Comparison of ENCODE assay signal across 9 cellular contexts in the genomic region with DNA sequence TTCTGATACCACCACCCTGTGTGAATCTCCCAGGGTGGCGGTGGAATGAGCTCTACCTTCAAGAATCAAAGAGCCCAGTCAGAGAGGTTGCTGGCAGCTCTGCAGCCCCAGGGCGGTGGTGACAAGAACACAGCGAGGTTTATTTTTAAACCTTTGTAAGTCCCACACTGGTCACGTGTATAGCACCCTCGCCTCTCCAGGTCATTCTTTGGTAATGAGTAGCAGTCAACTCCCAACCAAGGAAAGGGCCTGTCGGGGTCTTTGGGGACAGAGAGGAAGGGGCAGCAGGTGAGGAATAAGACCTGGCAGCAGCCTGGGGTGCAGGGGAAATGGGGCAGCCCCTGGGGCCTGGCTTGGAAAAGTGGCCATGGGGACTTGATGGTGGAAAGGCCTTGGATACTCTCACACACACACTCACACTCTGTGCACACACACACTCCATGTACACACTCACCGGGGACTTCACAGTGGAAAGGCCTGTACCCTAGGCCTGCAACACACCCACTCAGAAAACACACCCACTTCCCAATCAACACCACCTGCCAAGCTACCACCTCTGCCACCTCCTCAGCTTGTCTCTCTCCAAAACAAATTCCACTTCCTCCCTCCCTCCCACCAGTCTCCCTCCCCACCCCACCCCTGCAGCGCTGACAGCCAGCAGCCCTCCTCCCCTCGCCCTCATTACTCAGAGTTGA.
DNase-seq lines count a peak whose midpoint lies in the region; ATAC-seq and TF ChIP-seq lines count a peak whose summit lies in the region.
"Had no signal": no experiment of that assay in that cellular context is flagged by ENCODE, and none has a peak within 500 bp of the region (broad histone marks: within the 10 kb centered on the region; RNA-seq: fewer than 3 reads in every experiment).

No MANE protein-coding gene starts in this region.

- no peaks in the 10 kb centered on the region for H3K36me3 ChIP-seq in right atrium auricular region
- peaks cover 0 to 4% (median 2%) of the 10 kb centered on the region in 3 donors for H3K36me3 ChIP-seq in skeletal muscle tissue (ENCODE audit: control insufficient read depth in 3 of 3, insufficient read depth in 3 of 3, low read length in 3 of 3)
- H3K36me3 ChIP-seq: pancreas had no signal

- ATAC-seq in GM18868 (IDR thresholded peaks at IDR 0.05; ENCODE audit: unreplicated experiment) (peak; percentile 37), T-helper 17 cell (no peak), HG03460 (IDR thresholded peaks at IDR 0.05; ENCODE audit: unreplicated experiment) (no peak)
- ATAC-seq: activated naive CD4-positive, alpha-beta T cell treated with anti-CD3 and anti-CD28 coated beads, Interleukin-2, amount 50 U/mL, for 72 hours had no signal

- H3K4me1 ChIP-seq in right atrium auricular region = peaks cover 0 to 52% of the 10 kb centered on the region in 2 donors
- peaks cover 23 to 58% (median 48%) of the 10 kb centered on the region in 3 donors for H3K4me1 ChIP-seq in skeletal muscle tissue (ENCODE audit: control insufficient read depth in 3 of 3, insufficient read depth in 3 of 3, low read length in 3 of 3)
- H3K4me1 ChIP-seq: pancreas had no signal

- peak overlapping the region; percentile 54 for H3K27ac Mint-ChIP-seq in T-helper 17 cell
- H3K27ac Mint-ChIP-seq: activated naive CD4-positive, alpha-beta T cell treated with anti-CD3 and anti-CD28 coated beads, Interleukin-2, amount 50 U/mL, for 72 hours had no signal

- H3K9me3 ChIP-seq in T-helper 17 cell (ENCODE audit: control insufficient read depth, low read length, poor library complexity, severe bottlenecking) = no peaks in the 10 kb centered on the region
- no peaks in the 10 kb centered on the region for H3K9me3 ChIP-seq in right atrium auricular region
- no peaks in the 10 kb centered on the region for H3K9me3 ChIP-seq in skeletal muscle tissue (ENCODE audit: control insufficient read depth in 3 of 3, low read length in 3 of 3)
- H3K9me3 ChIP-seq: pancreas had no signal

- peaks cover 20% of the 10 kb centered on the region for H3K4me1 Mint-ChIP-seq in T-helper 17 cell

- DNase-seq in T-helper 17 cell = no peak
- no peak for DNase-seq in right atrium auricular region (ENCODE audit: low spot score)
- DNase-seq in HCEC 1CT = no peak
- no peak for DNase-seq in NCI-H1417 treated with DMSO at 0.1 percent for 48 hours (lab: John Stamatoyannopoulos, UW)
- DNase-seq: pancreas had no signal

- H3K4me3 Mint-ChIP-seq in T-helper 17 cell = no peak overlapping the region

- peak overlapping the region; percentile 36 to 81 (median 47) for H3K9ac ChIP-seq in skeletal muscle tissue (ENCODE audit: low read depth in 1 of 3, low read length in 3 of 3)

- H3K27ac ChIP-seq in right atrium auricular region (peak overlapping the region; percentile 84 to 87), skeletal muscle tissue (ENCODE audit: low read depth, low read length) (peak overlapping the region; percentile 93)
- H3K27ac ChIP-seq: pancreas had no signal

- H3K27me3 ChIP-seq in right atrium auricular region (no peaks in the 10 kb centered on the region), skeletal muscle tissue (ENCODE audit: control insufficient read depth in 3 of 3, insufficient read depth in 3 of 3, low read length in 3 of 3) (no peaks in the 10 kb centered on the region)
- H3K27me3 ChIP-seq: pancreas had no signal

- H3K36me3 Mint-ChIP-seq in T-helper 17 cell (ENCODE audit: low read depth) = no peaks in the 10 kb centered on the region
- H3K36me3 Mint-ChIP-seq: activated naive CD4-positive, alpha-beta T cell treated with anti-CD3 and anti-CD28 coated beads, Interleukin-2, amount 50 U/mL, for 72 hours had no signal

- TF ChIP-seq CTCF in right atrium auricular region (IDR thresholded peaks at IDR 0.05) = no peak

- H3K4me3 ChIP-seq in right atrium auricular region = no peak overlapping the region
- peak overlapping the region; percentile 38 to 61 (median 47) for H3K4me3 ChIP-seq in skeletal muscle tissue (ENCODE audit: low read length in 3 of 3)
- H3K4me3 ChIP-seq: pancreas had no signal

- no peaks in the 10 kb centered on the region for H3K27me3 Mint-ChIP-seq in T-helper 17 cell

Comparison
In these comparisons a context has a peak if more than half of its experiments do, and no peak if none do; other contexts are left out.
1. H3K4me3 ChIP-seq: peak in skeletal muscle tissue (3 of 3); none in right atrium auricular region (0 of 2).